20 cellular contexts compared by ENCODE assay signal in genomic region chr3:56001537-56001936, GRCh38.
DNase-seq lines count a peak whose midpoint lies in the region; FAIRE-seq and TF ChIP-seq lines count a peak whose summit lies in the region.
"Had no signal": no experiment of that assay in that cellular context is flagged by ENCODE, and none has a peak within 500 bp of the region (broad histone marks: within the 10 kb centered on the region; RNA-seq: fewer than 3 reads in every experiment).

No MANE protein-coding gene starts in this region.

- H3K79me2 ChIP-seq in H1 (ENCODE audit: control insufficient read depth in 1 of 2, insufficient read depth in 2 of 2, low read length in 2 of 2), result no peaks in the 10 kb centered on the region

- H3K27ac ChIP-seq in HUES64 (ENCODE audit: low read depth, low read length) (peak overlapping the region; percentile 34; the same call in 1 of the 2 replicates), H1 (ENCODE audit: low read depth, low read length) (no peak overlapping the region)
- H3K27ac ChIP-seq: KMS-11, Peyer's patch had no signal

- TF ChIP-seq CTCF in H1 (IDR thresholded peaks at IDR 0.05; ENCODE audit: control extremely low read depth in 1 of 3, insufficient read depth in 1 of 3, low read depth in 1 of 3, low read length in 3 of 3), result no peak

- H2BK15ac ChIP-seq in H1 (ENCODE audit: low read length), result no peak overlapping the region

- TF ChIP-seq RAD21 in H1 (IDR thresholded peaks at IDR 0.05 in 1 of 2, conservative IDR thresholded peaks at IDR 0.05 in 1 of 2; ENCODE audit: low read depth in 2 of 2, low read length in 2 of 2), result no peak

- no peak overlapping the region; the same call in 1 of the 2 replicates for H3K18ac ChIP-seq in H1 (ENCODE audit: extremely low read depth, low read length)

- DNase-seq in H1 (ENCODE audit: low read depth in 1 of 2, low spot score in 2 of 2) (no peak), kidney tubule cell (ENCODE audit: low spot score) (peak; percentile 40), renal cortical epithelial cell (ENCODE audit: low read depth) (peak; percentile 56), anterior cingulate cortex (lab: John Stamatoyannopoulos, UW) (no peak), DMS79 (lab: John Stamatoyannopoulos, UW) (no peak), head of caudate nucleus (no peak)
- DNase-seq: CD4-positive, CD25-positive, alpha-beta regulatory T cell; DMS53; GOT3; MM.1S; NCI-H1048; NCI-H1417; NCI-H1694; NCI-H2029 treated with DMSO at 0.1 percent for 48 hours; NCI-H69; Peyer's patch; SHP77 treated with DMSO at 0.1 percent for 48 hours had no signal

- H3K4me3 ChIP-seq in HUES64 (ENCODE audit: low read length), result no peak overlapping the region
- peak overlapping the region in 1 of 4 experiments; percentile 35; a peak in 1 of 8 replicates for H3K4me3 ChIP-seq in H1 (ENCODE audit: extremely low read depth in 1 of 4, insufficient read depth in 2 of 4, low read depth in 3 of 4, low read length in 4 of 4)
- H3K4me3 ChIP-seq: Peyer's patch had no signal

- H2BK120ac ChIP-seq in H1 (replicated peaks; ENCODE audit: low read depth, low read length), result no peak overlapping the region

- no peaks in the 10 kb centered on the region for H3K27me3 ChIP-seq in HUES64 (ENCODE audit: insufficient read depth, low read length)
- no peaks in the 10 kb centered on the region for H3K27me3 ChIP-seq in H1 (replicated peaks in 1 of 4; ENCODE audit: control insufficient read depth in 3 of 4, extremely low read depth in 1 of 4, insufficient read depth in 3 of 4, low read length in 3 of 4)
- H3K27me3 ChIP-seq: Peyer's patch had no signal

- peak overlapping the region; percentile 9 to 46; a peak in 3 of 4 replicates for H3K4me2 ChIP-seq in H1 (ENCODE audit: insufficient read depth in 1 of 2, low read depth in 2 of 2, low read length in 2 of 2)
- H3K4me2 ChIP-seq: KMS-11 had no signal

- peaks cover 58% of the 10 kb centered on the region for H3K4me1 ChIP-seq in HUES64 (ENCODE audit: insufficient read depth, low read length)
- H3K4me1 ChIP-seq in H1 (replicated peaks in 1 of 4; ENCODE audit: control insufficient read depth in 3 of 4, insufficient read depth in 4 of 4, low read length in 3 of 4), result peaks cover 0 to 11% (median 5%) of the 10 kb centered on the region in 4 experiments; a peak in 6 of 7 replicates
- H3K4me1 ChIP-seq: Peyer's patch had no signal

- H3K23me2 ChIP-seq in H1 (ENCODE audit: low read depth, low read length), result no peaks in the 10 kb centered on the region

- TF ChIP-seq EP300 in H1 (IDR thresholded peaks at IDR 0.05; ENCODE audit: borderline replicate concordance in 1 of 2, low read depth in 2 of 2, low read length in 2 of 2), result no peak

- H3K79me1 ChIP-seq in H1 (ENCODE audit: low read depth, low read length), result no peaks in the 10 kb centered on the region

- no peaks in the 10 kb centered on the region for H4K20me1 ChIP-seq in H1 (replicated peaks in 1 of 2; ENCODE audit: control insufficient read depth in 1 of 2, insufficient read depth in 2 of 2, low read length in 2 of 2)

- H3K36me3 ChIP-seq in HUES64 (ENCODE audit: insufficient read depth, low read length) (no peaks in the 10 kb centered on the region), H1 (ENCODE audit: control insufficient read depth in 2 of 4, insufficient read depth in 4 of 4, low read length in 3 of 4) (no peaks in the 10 kb centered on the region)
- H3K36me3 ChIP-seq: Peyer's patch had no signal

- H4K91ac ChIP-seq in H1 (replicated peaks; ENCODE audit: insufficient read length, low read length), result no peak overlapping the region

- H3K9me3 ChIP-seq in HUES64 (ENCODE audit: insufficient read depth, low read depth, low read length) (no peaks in the 10 kb centered on the region), H1 (ENCODE audit: insufficient read depth in 2 of 2, low read depth in 1 of 2, low read length in 1 of 2) (no peaks in the 10 kb centered on the region)
- H3K9me3 ChIP-seq: Peyer's patch had no signal

- H3K4ac ChIP-seq in H1 (replicated peaks; ENCODE audit: insufficient read length, low read depth, low read length), result no peak overlapping the region

- no peak overlapping the region for H4K8ac ChIP-seq in H1 (ENCODE audit: extremely low read depth, insufficient read depth, low read length)

- H2AK5ac ChIP-seq in H1 (ENCODE audit: low read depth, low read length), result no peak overlapping the region

- H2BK12ac ChIP-seq in H1 (ENCODE audit: low read depth, low read length), result no peak overlapping the region

- intact Hi-C loops in head of caudate nucleus (cut with DNase I), result no loop called here

- no peak for TF ChIP-seq POLR2A in H1 (IDR thresholded peaks at IDR 0.05; ENCODE audit: control extremely low read depth in 1 of 2, low read depth in 2 of 2, low read length in 2 of 2)

- 72% methylated on average over 4 of the region's 4 CpGs for WGBS in HUES64
- 49% methylated on average over 4 of the region's 4 CpGs; no CpG with 5 or more reads in 1 of the 2 experiments for WGBS in H1 (ENCODE audit: extremely low coverage in 1 of 2, insufficient coverage in 1 of 2, insufficient read length in 1 of 2, insufficient replicate concordance in 2 of 2, low coverage in 1 of 2, low lambda C conversion rate in 2 of 2, missing lambda C conversion rate in 1 of 2), 2 experiments

- CTCF ChIA-PET in H1 (lab: Charles Lee; ENCODE audit: partially characterized antibody), result interaction anchor here (1.2 kb wide), 1 partner anchor 8 kb away, joined by 3 read pairs; no protein-coding TSS in a partner anchor

- no peak overlapping the region for H4K5ac ChIP-seq in H1 (ENCODE audit: insufficient read length, low read depth, low read length)

- H3K56ac ChIP-seq in H1 (replicated peaks; ENCODE audit: insufficient read length, low read depth, low read length), result no peak overlapping the region

- no peak overlapping the region for H2BK5ac ChIP-seq in H1 (ENCODE audit: low read depth, low read length)

- no peak overlapping the region for H2BK20ac ChIP-seq in H1 (ENCODE audit: low read length)

- no peak overlapping the region for H3K14ac ChIP-seq in H1 (ENCODE audit: insufficient read length)

- POLR2A ChIA-PET in H1 (lab: Charles Lee; ENCODE audit: partially characterized antibody), result no interaction called here

- FAIRE-seq in H1 (lab: Jason Lieb, UNC), result no peak
- FAIRE-seq: G401.6 had no signal

- no peak overlapping the region for H3K23ac ChIP-seq in H1 (ENCODE audit: insufficient read length)

- no peak overlapping the region for H2AFZ ChIP-seq in H1 (ENCODE audit: low read length)

- H3K9ac ChIP-seq in HUES64 (ENCODE audit: low read depth, low read length) (no peak overlapping the region), H1 (replicated peaks in 1 of 4; ENCODE audit: extremely low read depth in 1 of 4, low read depth in 3 of 4, low read length in 3 of 4) (no peak overlapping the region)
- H3K9ac ChIP-seq: KMS-11 had no signal

TF ChIP-seq in H1, 55 proteins besides CTCF, POLR2A, EP300 and RAD21:
- TF ChIP-seq NRF1 (IDR thresholded peaks at IDR 0.05; ENCODE audit: low read depth, low read length) (no peak), NANOG (IDR thresholded peaks at IDR 0.05; ENCODE audit: insufficient read depth, low read depth, low read length, poor library complexity, severe bottlenecking) (no peak), SAP30 (IDR thresholded peaks at IDR 0.05; ENCODE audit: insufficient read depth, insufficient replicate concordance, low read length) (no peak), SIRT6 (IDR thresholded peaks at IDR 0.05; ENCODE audit: low read length) (no peak), TBP (IDR thresholded peaks at IDR 0.05; ENCODE audit: low read depth, low read length) (no peak), SIN3A (conservative IDR thresholded peaks at IDR 0.05 in 1 of 2, IDR thresholded peaks at IDR 0.05 in 1 of 2; ENCODE audit: low read depth in 1 of 2, low read length in 2 of 2) (no peak), ZNF274 (IDR thresholded peaks at IDR 0.05; ENCODE audit: borderline replicate concordance, extremely low read depth, low read length) (no peak), FOSL1 (IDR thresholded peaks at IDR 0.05; ENCODE audit: insufficient read depth, low read depth, low read length) (no peak), TAF7 (optimal IDR thresholded peaks at IDR 0.05; ENCODE audit: borderline replicate concordance, low read depth, low read length) (no peak), SP4 (IDR thresholded peaks at IDR 0.05; ENCODE audit: low read length) (no peak), CREB1 (IDR thresholded peaks at IDR 0.05) (no peak), KDM5A (IDR thresholded peaks at IDR 0.05; ENCODE audit: low read length) (no peak), ASH2L (IDR thresholded peaks at IDR 0.05; ENCODE audit: low read length) (no peak), ATF3 (IDR thresholded peaks at IDR 0.05; ENCODE audit: insufficient read depth, low read depth, low read length) (no peak)
- TF ChIP-seq, protein P1, sequence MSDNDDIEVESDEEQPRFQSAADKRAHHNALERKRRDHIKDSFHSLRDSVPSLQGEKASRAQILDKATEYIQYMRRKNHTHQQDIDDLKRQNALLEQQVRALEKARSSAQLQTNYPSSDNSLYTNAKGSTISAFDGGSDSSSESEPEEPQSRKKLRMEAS (IDR thresholded peaks at IDR 0.05), result no peak

Comparison
In these comparisons a context has a peak if more than half of its experiments do, and no peak if none do; other contexts are left out.
1. DNase-seq: peak in kidney tubule cell (single experiment) and renal cortical epithelial cell (single experiment); none in H1 (0 of 2), anterior cingulate cortex (0 of 58), DMS79 (single experiment) and head of caudate nucleus (0 of 42).